13 cellular contexts compared by ENCODE assay signal in genomic region chr5:38847549-38848341, GRCh38. TPM values are rescaled to one million over a fixed set of nuclear protein-coding genes. Genes with fewer than 3 reads are reported as not detected.
A peak's percentile ranks its signal among the peaks of the same experiment; 100 is the strongest.
DNase-seq lines count a peak whose midpoint lies in the region; ATAC-seq and TF ChIP-seq lines count a peak whose summit lies in the region.
"Had no signal": no experiment of that assay in that cellular context is flagged by ENCODE, and none has a peak within 500 bp of the region (broad histone marks: within the 10 kb centered on the region; RNA-seq: fewer than 3 reads in every experiment).

No MANE protein-coding gene starts in this region.

- DNase-seq in activated naive CD8-positive, alpha-beta T cell treated with anti-CD3 and anti-CD28 coated beads, Interleukin-2, amount 50 U/mL, for 24 hours = no peak
- DNase-seq in uterus (no peak), putamen (ENCODE audit: low spot score) (no peak), AG20443 (ENCODE audit: low spot score) (no peak), MV-4-11 (lab: John Stamatoyannopoulos, UW) (no peak)
- DNase-seq: activated CD4-positive, alpha-beta T cell treated with anti-CD3 and anti-CD28 coated beads for 48 hours; activated naive CD4-positive, alpha-beta T cell treated with anti-CD3 and anti-CD28 coated beads for 36 hours; NCI-H2081; stimulated activated naive CD4-positive, alpha-beta T cell had no signal

- peak overlapping the region; percentile 27 for H3K4me3 Mint-ChIP-seq in activated naive CD8-positive, alpha-beta T cell
- H3K4me3 Mint-ChIP-seq in activated naive CD8-positive, alpha-beta T cell treated with anti-CD3 and anti-CD28 coated beads, Interleukin-2, amount 50 U/mL, for 24 hours = no peak overlapping the region
- H3K4me3 Mint-ChIP-seq: activated naive CD4-positive, alpha-beta T cell treated with anti-CD3 and anti-CD28 coated beads for 36 hours had no signal

- H3K36me3 ChIP-seq in duodenal mucosa (ENCODE audit: control insufficient read depth in 1 of 2, insufficient read depth in 2 of 2, low read length in 2 of 2) (no peaks in the 10 kb centered on the region), muscle layer of colon (ENCODE audit: insufficient read depth, low read length) (no peaks in the 10 kb centered on the region), uterus (no peaks in the 10 kb centered on the region)

- peaks cover 10% of the 10 kb centered on the region for H3K4me1 Mint-ChIP-seq in activated naive CD8-positive, alpha-beta T cell (ENCODE audit: low read depth)
- H3K4me1 Mint-ChIP-seq in activated naive CD8-positive, alpha-beta T cell treated with anti-CD3 and anti-CD28 coated beads, Interleukin-2, amount 50 U/mL, for 24 hours = peaks cover 10% of the 10 kb centered on the region

- peaks cover 4 to 12% of the 10 kb centered on the region in 2 donors for H3K27me3 ChIP-seq in duodenal mucosa (ENCODE audit: control insufficient read depth in 1 of 2, insufficient read depth in 2 of 2, low read length in 2 of 2)
- H3K27me3 ChIP-seq in muscle layer of colon (ENCODE audit: control insufficient read depth in 1 of 2, insufficient read depth in 2 of 2, low read length in 2 of 2) = no peaks in the 10 kb centered on the region
- H3K27me3 ChIP-seq in uterus = no peaks in the 10 kb centered on the region

- no peaks in the 10 kb centered on the region for H3K36me3 Mint-ChIP-seq in activated naive CD8-positive, alpha-beta T cell
- no peaks in the 10 kb centered on the region for H3K36me3 Mint-ChIP-seq in activated naive CD8-positive, alpha-beta T cell treated with anti-CD3 and anti-CD28 coated beads, Interleukin-2, amount 50 U/mL, for 24 hours (ENCODE audit: low read depth)

- H3K9ac ChIP-seq in duodenal mucosa (ENCODE audit: low read depth in 1 of 2, low read length in 2 of 2) = no peak overlapping the region
- no peak overlapping the region for H3K9ac ChIP-seq in muscle layer of colon (ENCODE audit: low read length)

- H3K9me3 Mint-ChIP-seq in activated naive CD8-positive, alpha-beta T cell (ENCODE audit: low read depth) = no peaks in the 10 kb centered on the region
- H3K9me3 Mint-ChIP-seq in activated naive CD8-positive, alpha-beta T cell treated with anti-CD3 and anti-CD28 coated beads, Interleukin-2, amount 50 U/mL, for 24 hours = peaks cover 8% of the 10 kb centered on the region

- no peaks in the 10 kb centered on the region for H3K9me3 ChIP-seq in duodenal mucosa (ENCODE audit: control insufficient read depth in 1 of 2, low read length in 2 of 2)
- H3K9me3 ChIP-seq in muscle layer of colon (ENCODE audit: low read length) = no peaks in the 10 kb centered on the region
- H3K9me3 ChIP-seq in uterus = no peaks in the 10 kb centered on the region

- intact Hi-C loops in uterus (cut with DNase I; ENCODE audit: low total_unique reads) = no loop called here

- no peak for TF ChIP-seq CTCF in uterus (IDR thresholded peaks at IDR 0.05)

- H3K4me1 ChIP-seq in duodenal mucosa (ENCODE audit: control insufficient read depth in 1 of 2, insufficient read depth in 2 of 2, low read length in 2 of 2) (no peaks in the 10 kb centered on the region), muscle layer of colon (ENCODE audit: insufficient read depth, low read length) (peaks cover 13% of the 10 kb centered on the region), uterus (no peaks in the 10 kb centered on the region)

- H3K27me3 Mint-ChIP-seq in activated naive CD8-positive, alpha-beta T cell = peaks cover 29% of the 10 kb centered on the region
- H3K27me3 Mint-ChIP-seq in activated naive CD8-positive, alpha-beta T cell treated with anti-CD3 and anti-CD28 coated beads, Interleukin-2, amount 50 U/mL, for 24 hours = peaks cover 55% of the 10 kb centered on the region

- H3K27ac ChIP-seq in duodenal mucosa (ENCODE audit: low read depth, low read length) (no peak overlapping the region), muscle layer of colon (ENCODE audit: low read depth, low read length) (peak overlapping the region; percentile 97), uterus (peak overlapping the region; percentile 92 to 93)

- H3K27ac Mint-ChIP-seq in activated naive CD8-positive, alpha-beta T cell = no peak overlapping the region
- no peak overlapping the region for H3K27ac Mint-ChIP-seq in activated naive CD8-positive, alpha-beta T cell treated with anti-CD3 and anti-CD28 coated beads, Interleukin-2, amount 50 U/mL, for 24 hours
- H3K27ac Mint-ChIP-seq: activated naive CD4-positive, alpha-beta T cell treated with anti-CD3 and anti-CD28 coated beads for 36 hours had no signal

- H3K4me3 ChIP-seq in duodenal mucosa (ENCODE audit: low read depth in 1 of 2, low read length in 2 of 2) = peak overlapping the region; percentile 50 to 64
- H3K4me3 ChIP-seq in muscle layer of colon (ENCODE audit: low read depth in 1 of 2, low read length in 2 of 2) = peak overlapping the region in 1 of 2 donors; percentile 69
- peak overlapping the region in 1 of 2 donors; percentile 79 for H3K4me3 ChIP-seq in uterus

- no peak for ATAC-seq in activated naive CD8-positive, alpha-beta T cell treated with anti-CD3 and anti-CD28 coated beads, Interleukin-2, amount 50 U/mL, for 24 hours
- ATAC-seq: left lobe of liver had no signal

- TF ChIP-seq POLR2A in uterus (IDR thresholded peaks at IDR 0.05) = no peak

RNA-seq across cellular contexts. Expression of gene OSMR, which starts 1.9 kb away (rescaled TPM):
- 10 to 100 TPM; 23.8 to 87.6 (median 30.3) TPM for total RNA-seq in uterus
